In the genomic region with DNA sequence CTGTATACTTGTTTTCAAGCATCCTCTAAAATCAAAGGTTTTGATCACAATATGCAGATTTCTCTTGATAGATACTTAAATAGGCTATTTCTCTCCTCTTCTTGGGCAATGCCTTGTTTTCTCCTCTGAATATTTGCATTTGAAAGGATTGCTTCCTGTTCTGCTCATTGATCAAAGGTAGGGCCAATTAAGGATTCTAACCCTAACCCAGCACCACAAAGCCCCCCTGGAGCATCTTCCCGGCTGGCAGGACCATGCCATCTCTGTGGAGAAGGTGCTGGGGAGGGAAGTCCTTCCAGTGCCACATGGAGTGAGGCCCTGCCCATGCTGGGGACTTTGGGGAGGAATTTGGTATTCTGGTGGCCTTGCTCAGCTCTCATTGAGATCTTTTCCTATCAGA, we compare ENCODE assay signal across 1 cellular context.
A peak's percentile ranks its signal among the peaks of the same experiment; 100 is the strongest.
TF ChIP-seq lines count a peak whose summit lies in the region.

No MANE protein-coding gene starts in this region.

TF ChIP-seq in GM23338, 12 proteins besides CTCF, POLR2A, EP300 and RAD21:
- TF ChIP-seq CREB1 (CRISPR knock-in tag; IDR thresholded peaks at IDR 0.05; ENCODE audit: low read depth) (no peak; the same call in 1 of the 2 replicates), ZNF462 (CRISPR knock-in tag; IDR thresholded peaks at IDR 0.05) (peak; percentile 97), NANOG (IDR thresholded peaks at IDR 0.05; ENCODE audit: borderline replicate concordance) (peak; percentile 86), STAT1 (IDR thresholded peaks at IDR 0.05; ENCODE audit: unreplicated experiment) (no peak), ZNF331 (CRISPR knock-in tag; IDR thresholded peaks at IDR 0.05; ENCODE audit: low read depth) (no peak), EZH2 (IDR thresholded peaks at IDR 0.05; ENCODE audit: low read depth, unreplicated experiment) (no peak), JUNB (IDR thresholded peaks at IDR 0.05; ENCODE audit: unreplicated experiment) (no peak), POLR2AphosphoS5 (IDR thresholded peaks at IDR 0.05; ENCODE audit: low read depth) (no peak), EZH2phosphoT487 (IDR thresholded peaks at IDR 0.05; ENCODE audit: unreplicated experiment) (no peak), ETS1 (IDR thresholded peaks at IDR 0.05) (no peak), ZNF114 (CRISPR knock-in tag; IDR thresholded peaks at IDR 0.05) (peak; percentile 59; the same call in 1 of the 2 replicates)
- TF ChIP-seq, protein P1, sequence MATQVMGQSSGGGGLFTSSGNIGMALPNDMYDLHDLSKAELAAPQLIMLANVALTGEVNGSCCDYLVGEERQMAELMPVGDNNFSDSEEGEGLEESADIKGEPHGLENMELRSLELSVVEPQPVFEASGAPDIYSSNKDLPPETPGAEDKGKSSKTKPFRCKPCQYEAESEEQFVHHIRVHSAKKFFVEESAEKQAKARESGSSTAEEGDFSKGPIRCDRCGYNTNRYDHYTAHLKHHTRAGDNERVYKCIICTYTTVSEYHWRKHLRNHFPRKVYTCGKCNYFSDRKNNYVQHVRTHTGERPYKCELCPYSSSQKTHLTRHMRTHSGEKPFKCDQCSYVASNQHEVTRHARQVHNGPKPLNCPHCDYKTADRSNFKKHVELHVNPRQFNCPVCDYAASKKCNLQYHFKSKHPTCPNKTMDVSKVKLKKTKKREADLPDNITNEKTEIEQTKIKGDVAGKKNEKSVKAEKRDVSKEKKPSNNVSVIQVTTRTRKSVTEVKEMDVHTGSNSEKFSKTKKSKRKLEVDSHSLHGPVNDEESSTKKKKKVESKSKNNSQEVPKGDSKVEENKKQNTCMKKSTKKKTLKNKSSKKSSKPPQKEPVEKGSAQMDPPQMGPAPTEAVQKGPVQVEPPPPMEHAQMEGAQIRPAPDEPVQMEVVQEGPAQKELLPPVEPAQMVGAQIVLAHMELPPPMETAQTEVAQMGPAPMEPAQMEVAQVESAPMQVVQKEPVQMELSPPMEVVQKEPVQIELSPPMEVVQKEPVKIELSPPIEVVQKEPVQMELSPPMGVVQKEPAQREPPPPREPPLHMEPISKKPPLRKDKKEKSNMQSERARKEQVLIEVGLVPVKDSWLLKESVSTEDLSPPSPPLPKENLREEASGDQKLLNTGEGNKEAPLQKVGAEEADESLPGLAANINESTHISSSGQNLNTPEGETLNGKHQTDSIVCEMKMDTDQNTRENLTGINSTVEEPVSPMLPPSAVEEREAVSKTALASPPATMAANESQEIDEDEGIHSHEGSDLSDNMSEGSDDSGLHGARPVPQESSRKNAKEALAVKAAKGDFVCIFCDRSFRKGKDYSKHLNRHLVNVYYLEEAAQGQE (IDR thresholded peaks at IDR 0.05; ENCODE audit: unreplicated experiment): no peak
